ENCODE assay signal across 9 cellular contexts in genomic region chr15:79924379-79924778, GRCh38. TPM values are rescaled to one million over a fixed set of nuclear protein-coding genes. Genes with fewer than 3 reads are reported as not detected.
DNase-seq lines count a peak whose midpoint lies in the region; ATAC-seq, FAIRE-seq and TF ChIP-seq lines count a peak whose summit lies in the region.
"Had no signal": no experiment of that assay in that cellular context is flagged by ENCODE, and none has a peak within 500 bp of the region (broad histone marks: within the 10 kb centered on the region; RNA-seq: fewer than 3 reads in every experiment).

No MANE protein-coding gene starts in this region.

- H3K4me3 ChIP-seq in iPS-18c (ENCODE audit: insufficient read depth, low read depth, low read length), result peak overlapping the region; percentile 74; the same call in 1 of the 2 replicates

- H3K27ac Mint-ChIP-seq in activated T-helper 1 cell treated with anti-CD3 and anti-CD28 coated beads, Interleukin-12 subunit alpha, Interleukin-12 subunit beta, Interleukin-2, Interleukin-4 antibody, amounts not matched to agents 30 ng/mL and 10 ng/mL and 1 ng/mL, durations not matched to agents 14 hours and 24 hours and 36 hours, result peak overlapping the region; percentile 29
- H3K27ac Mint-ChIP-seq in stimulated activated naive B cell treated with anti-CD40 and anti-IgM and Interleukin-4, amounts not matched to agents 10 μg/mL and 1 μg/mL and 100 μg/mL, for 72 hours, result no peak overlapping the region

- FAIRE-seq in H54 (lab: Jason Lieb, UNC), result no peak

- TF ChIP-seq POLR2A in H54 (IDR thresholded peaks at IDR 0.05; ENCODE audit: low read depth, low read length), result no peak

- DNase-seq in DMS53 (lab: John Stamatoyannopoulos, UW) (peak; percentile 60), DMS53 treated with DMSO at 0.1 percent for 48 hours (lab: John Stamatoyannopoulos, UW; ENCODE audit: unreplicated experiment) (no peak), H54 (ENCODE audit: insufficient read length, low spot score) (no peak)
- DNase-seq in activated T-helper 1 cell treated with anti-CD3 and anti-CD28 coated beads, Interleukin-12 subunit alpha, Interleukin-12 subunit beta, Interleukin-2, Interleukin-4 antibody, amounts not matched to agents 30 ng/mL and 10 ng/mL and 1 ng/mL, durations not matched to agents 14 hours and 24 hours and 36 hours (ENCODE audit: low spot score), result no peak
- no peak for DNase-seq in stimulated activated naive B cell treated with anti-CD40 and anti-IgM and Interleukin-4, amounts not matched to agents 10 μg/mL and 1 μg/mL and 100 μg/mL, for 72 hours

- H3K4me3 Mint-ChIP-seq in activated T-helper 1 cell treated with anti-CD3 and anti-CD28 coated beads, Interleukin-12 subunit alpha, Interleukin-12 subunit beta, Interleukin-2, Interleukin-4 antibody, amounts not matched to agents 30 ng/mL and 10 ng/mL and 1 ng/mL, durations not matched to agents 14 hours and 24 hours and 36 hours, result peak overlapping the region; percentile 92
- H3K4me3 Mint-ChIP-seq in stimulated activated naive B cell treated with anti-CD40 and anti-IgM and Interleukin-4, amounts not matched to agents 10 μg/mL and 1 μg/mL and 100 μg/mL, for 72 hours, result peak overlapping the region; percentile 39 to 48

- H3K9me3 ChIP-seq in iPS-18c (ENCODE audit: control insufficient read depth, insufficient read depth, low read length), result no peaks in the 10 kb centered on the region

- H3K36me3 Mint-ChIP-seq in activated T-helper 1 cell treated with anti-CD3 and anti-CD28 coated beads, Interleukin-12 subunit alpha, Interleukin-12 subunit beta, Interleukin-2, Interleukin-4 antibody, amounts not matched to agents 30 ng/mL and 10 ng/mL and 1 ng/mL, durations not matched to agents 14 hours and 24 hours and 36 hours (ENCODE audit: low read depth), result peaks cover 34% of the 10 kb centered on the region
- H3K36me3 Mint-ChIP-seq in stimulated activated naive B cell treated with anti-CD40 and anti-IgM and Interleukin-4, amounts not matched to agents 10 μg/mL and 1 μg/mL and 100 μg/mL, for 72 hours, result peaks cover 38 to 44% of the 10 kb centered on the region in 2 donors

- intact Hi-C loops in activated T-helper 1 cell treated with anti-CD3 and anti-CD28 coated beads, Interleukin-12 subunit alpha, Interleukin-12 subunit beta, Interleukin-2, Interleukin-4 antibody, amounts not matched to agents 30 ng/mL and 10 ng/mL and 1 ng/mL, durations not matched to agents 14 hours and 24 hours and 36 hours (cut with micrococcal nuclease), result loop anchor here (2.0 kb wide), 1 partner anchor 18 kb away; no protein-coding TSS in a partner anchor

- peaks cover 16% of the 10 kb centered on the region for H3K4me1 Mint-ChIP-seq in activated T-helper 1 cell treated with anti-CD3 and anti-CD28 coated beads, Interleukin-12 subunit alpha, Interleukin-12 subunit beta, Interleukin-2, Interleukin-4 antibody, amounts not matched to agents 30 ng/mL and 10 ng/mL and 1 ng/mL, durations not matched to agents 14 hours and 24 hours and 36 hours (ENCODE audit: low read depth)
- peaks cover 10 to 20% of the 10 kb centered on the region in 2 donors for H3K4me1 Mint-ChIP-seq in stimulated activated naive B cell treated with anti-CD40 and anti-IgM and Interleukin-4, amounts not matched to agents 10 μg/mL and 1 μg/mL and 100 μg/mL, for 72 hours

- no peak for ATAC-seq in stimulated activated naive B cell treated with anti-CD40 and anti-IgM and Interleukin-4, amounts not matched to agents 10 μg/mL and 1 μg/mL and 100 μg/mL, for 72 hours (replicated peaks)
- ATAC-seq in HG02610 (IDR thresholded peaks at IDR 0.05; ENCODE audit: unreplicated experiment), result no peak
- ATAC-seq in GM19328 (IDR thresholded peaks at IDR 0.05; ENCODE audit: unreplicated experiment), result no peak

- peaks cover 3% of the 10 kb centered on the region for H3K27me3 Mint-ChIP-seq in activated T-helper 1 cell treated with anti-CD3 and anti-CD28 coated beads, Interleukin-12 subunit alpha, Interleukin-12 subunit beta, Interleukin-2, Interleukin-4 antibody, amounts not matched to agents 30 ng/mL and 10 ng/mL and 1 ng/mL, durations not matched to agents 14 hours and 24 hours and 36 hours (ENCODE audit: insufficient read depth)
- peaks cover 0 to 2% of the 10 kb centered on the region in 2 donors for H3K27me3 Mint-ChIP-seq in stimulated activated naive B cell treated with anti-CD40 and anti-IgM and Interleukin-4, amounts not matched to agents 10 μg/mL and 1 μg/mL and 100 μg/mL, for 72 hours

- peaks cover 24% of the 10 kb centered on the region for H3K9me3 Mint-ChIP-seq in activated T-helper 1 cell treated with anti-CD3 and anti-CD28 coated beads, Interleukin-12 subunit alpha, Interleukin-12 subunit beta, Interleukin-2, Interleukin-4 antibody, amounts not matched to agents 30 ng/mL and 10 ng/mL and 1 ng/mL, durations not matched to agents 14 hours and 24 hours and 36 hours
- H3K9me3 Mint-ChIP-seq in stimulated activated naive B cell treated with anti-CD40 and anti-IgM and Interleukin-4, amounts not matched to agents 10 μg/mL and 1 μg/mL and 100 μg/mL, for 72 hours, result peaks cover 6 to 7% of the 10 kb centered on the region in 2 donors

RNA-seq across cellular contexts. Expression of gene MTHFS, which starts 27.6 kb away (rescaled TPM):
- 32.2 and 34.0 TPM in 2 replicates for total RNA-seq in activated T-helper 1 cell treated with anti-CD3 and anti-CD28 coated beads, Interleukin-12 subunit alpha, Interleukin-12 subunit beta, Interleukin-2, Interleukin-4 antibody, amounts not matched to agents 30 ng/mL and 10 ng/mL and 1 ng/mL, durations not matched to agents 14 hours and 24 hours and 36 hours

RNA-seq across cellular contexts. Expression of gene BCL2A1, which starts 46.6 kb away (rescaled TPM):
- total RNA-seq in activated T-helper 1 cell treated with anti-CD3 and anti-CD28 coated beads, Interleukin-12 subunit alpha, Interleukin-12 subunit beta, Interleukin-2, Interleukin-4 antibody, amounts not matched to agents 30 ng/mL and 10 ng/mL and 1 ng/mL, durations not matched to agents 14 hours and 24 hours and 36 hours, result 91.8 and 95.0 TPM in 2 replicates
- total RNA-seq: renal cortical epithelial cell had no signal
